Comparison of ENCODE assay signal across 1 cellular context in the genomic region with DNA sequence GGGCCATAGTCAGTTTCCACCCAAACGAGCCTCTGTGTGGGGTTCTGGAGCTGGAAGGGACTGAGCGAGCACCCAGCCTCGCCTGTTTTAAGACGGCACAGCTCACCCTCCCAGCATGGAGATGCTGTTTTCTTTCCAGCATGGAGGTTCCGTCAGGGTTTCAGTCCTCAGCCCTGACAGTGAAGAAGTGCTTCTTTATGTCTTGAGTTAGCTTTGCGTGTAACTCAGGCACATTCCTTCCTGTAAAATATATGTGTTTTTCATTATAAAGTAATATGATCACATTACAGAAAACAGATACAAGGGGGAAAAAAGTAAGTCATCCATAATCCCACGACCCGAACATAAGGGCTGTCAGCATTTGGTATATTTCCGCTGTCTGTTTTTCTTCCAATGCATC.
TF ChIP-seq lines count a peak whose summit lies in the region.

No MANE protein-coding gene starts in this region.

TF ChIP-seq in GM23338, 12 proteins besides CTCF, POLR2A, EP300 and RAD21:
- TF ChIP-seq REST (IDR thresholded peaks at IDR 0.05; ENCODE audit: unreplicated experiment) = no peak
